29 cellular contexts compared by ENCODE assay signal in the genomic region with DNA sequence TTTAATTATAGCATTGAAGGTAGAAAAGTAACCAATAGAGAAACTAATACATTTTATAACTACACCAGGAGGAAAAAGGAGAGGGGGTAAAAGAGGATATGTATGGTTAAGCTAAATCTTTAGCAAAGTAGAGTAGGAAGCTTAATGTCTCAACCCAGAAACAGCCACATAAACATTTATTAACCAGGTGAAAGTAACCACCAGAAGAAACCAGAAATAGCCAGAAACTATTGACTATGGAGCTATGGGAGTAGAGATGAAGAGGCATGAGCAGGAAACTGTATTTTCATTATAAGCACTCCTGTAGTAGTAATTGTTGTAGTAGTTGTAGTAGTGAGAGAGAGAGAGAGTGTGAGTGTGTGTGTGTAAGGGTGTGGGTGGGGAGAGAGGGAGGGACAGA.
"Had no signal": no experiment of that assay in that cellular context is flagged by ENCODE, and none has a peak within 500 bp of the region (broad histone marks: within the 10 kb centered on the region; RNA-seq: fewer than 3 reads in every experiment).

No MANE protein-coding gene starts in this region.

- ATAC-seq: left lobe of liver; mucosa of descending colon; naive thymus-derived CD4-positive, alpha-beta T cell; right lobe of liver had no signal

- H3K4me3 ChIP-seq: colonic mucosa, esophagus squamous epithelium, lung, mucosa of descending colon, ovary, right lobe of liver, stomach, testis, tibial artery had no signal

- H3K36me3 Mint-ChIP-seq: immature natural killer cell; memory B cell; mesothelial cell of epicardium; naive thymus-derived CD4-positive, alpha-beta T cell; type B pancreatic cell had no signal

- H3K9me3 Mint-ChIP-seq: mesothelial cell of epicardium, type B pancreatic cell had no signal

- H3K27ac Mint-ChIP-seq: dendritic cell treated with granulocyte-macrophage colony-stimulating factor and Interleukin-4, amounts not matched to agents 40 ng/mL and 50 ng/mL, for 4 days; immature natural killer cell; memory B cell; mesothelial cell of epicardium; naive thymus-derived CD4-positive, alpha-beta T cell; type B pancreatic cell had no signal

- H3K27ac ChIP-seq: colonic mucosa, esophagus squamous epithelium, ovary, right lobe of liver, stomach, testis, tibial artery had no signal

- H3K4me3 Mint-ChIP-seq: central memory CD8-positive, alpha-beta T cell; dendritic cell treated with granulocyte-macrophage colony-stimulating factor and Interleukin-4, amounts not matched to agents 40 ng/mL and 50 ng/mL, for 4 days; immature natural killer cell; memory B cell; mesothelial cell of epicardium; naive thymus-derived CD4-positive, alpha-beta T cell; type B pancreatic cell had no signal

- H3K27me3 Mint-ChIP-seq: central memory CD8-positive, alpha-beta T cell; dendritic cell treated with granulocyte-macrophage colony-stimulating factor and Interleukin-4, amounts not matched to agents 40 ng/mL and 50 ng/mL, for 4 days; memory B cell; naive thymus-derived CD4-positive, alpha-beta T cell; type B pancreatic cell had no signal

- H3K27me3 ChIP-seq: colonic mucosa, esophagus squamous epithelium, ovary, right lobe of liver, stomach, testis, tibial artery had no signal

- DNase-seq: colonic mucosa; effector memory CD4-positive, alpha-beta T cell; erythroblast; esophagus squamous epithelium; foreskin melanocyte; hypothalamus; immature natural killer cell; islet precursor cell; mucosa of descending colon; naive thymus-derived CD4-positive, alpha-beta T cell; occipital lobe; ovary; posterior cingulate gyrus; right lobe of liver; small intestine; stimulated activated CD4-positive, alpha-beta T cell treated with anti-CD3 and anti-CD28 coated beads, Interleukin-15, amount 100 ng/mL, for 24 hours; stimulated activated CD4-positive, alpha-beta T cell treated with anti-CD3 and anti-CD28 coated beads, Interleukin-4, amount 100 ng/mL, for 1 hour; stimulated activated CD8-positive, alpha-beta memory T cell treated with anti-CD3 and anti-CD28 coated beads, Interleukin-4, amount 100 ng/mL, for 48 hours; stimulated activated naive CD4-positive, alpha-beta T cell treated with Interleukin-2 at 50 U/mL for 16 hours; stomach; testis; tibial artery had no signal

- H3K4me1 Mint-ChIP-seq: central memory CD8-positive, alpha-beta T cell; immature natural killer cell; memory B cell; mesothelial cell of epicardium; naive thymus-derived CD4-positive, alpha-beta T cell had no signal
